8 cellular contexts compared by ENCODE assay signal in genomic region chr6:27251672-27252251, GRCh38. TPM values are rescaled to one million over a fixed set of nuclear protein-coding genes. Genes with fewer than 3 reads are reported as not detected.
DNase-seq lines count a peak whose midpoint lies in the region; ATAC-seq, FAIRE-seq and TF ChIP-seq lines count a peak whose summit lies in the region.

No MANE protein-coding gene starts in this region.

- no peaks in the 10 kb centered on the region for H3K9me3 ChIP-seq in CD8-positive, alpha-beta memory T cell (ENCODE audit: low read length)
- H3K9me3 ChIP-seq in parathyroid adenoma (ENCODE audit: control insufficient read depth, low read length) = no peaks in the 10 kb centered on the region

- TF ChIP-seq CTCF in fibroblast of villous mesenchyme (IDR thresholded peaks at IDR 0.05; ENCODE audit: insufficient read depth, low read depth, low read length) (peak; percentile 37), parathyroid adenoma (IDR thresholded peaks at IDR 0.05) (peak; percentile 73)

- H3K36me3 ChIP-seq in CD8-positive, alpha-beta memory T cell (ENCODE audit: insufficient read depth, low read length) = no peaks in the 10 kb centered on the region
- no peaks in the 10 kb centered on the region for H3K36me3 ChIP-seq in parathyroid adenoma (ENCODE audit: control insufficient read depth, insufficient read depth, low read length)

- peaks cover 31% of the 10 kb centered on the region for H3K27me3 ChIP-seq in CD8-positive, alpha-beta memory T cell (ENCODE audit: insufficient read depth, low read length, poor library complexity, severe bottlenecking)
- no peaks in the 10 kb centered on the region for H3K27me3 ChIP-seq in parathyroid adenoma (ENCODE audit: control insufficient read depth, insufficient read depth, low read length)

- POLR2A ChIA-PET in CD8-positive, alpha-beta memory T cell (lab: Charles Lee) = interaction anchor here (0.6 kb wide), 1 partner anchor 699 kb away, joined by 3 read pairs; no protein-coding TSS in a partner anchor

- H3K9me3 Mint-ChIP-seq in CD8-positive, alpha-beta memory T cell = no peaks in the 10 kb centered on the region
- no peaks in the 10 kb centered on the region for H3K9me3 Mint-ChIP-seq in activated T-helper 1 cell treated with anti-CD3 and anti-CD28 coated beads, Interleukin-12 subunit alpha, Interleukin-12 subunit beta, Interleukin-2, Interleukin-4 antibody, amounts not matched to agents 30 ng/mL and 10 ng/mL and 1 ng/mL, durations not matched to agents 14 hours and 24 hours and 36 hours

- peak; percentile 84 for ATAC-seq in GM19397 (IDR thresholded peaks at IDR 0.05; ENCODE audit: unreplicated experiment)
- ATAC-seq in HG03521 (IDR thresholded peaks at IDR 0.05; ENCODE audit: unreplicated experiment) = peak; percentile 80

- peak overlapping the region; percentile 55 for H3K4me3 ChIP-seq in CD8-positive, alpha-beta memory T cell (ENCODE audit: low read length)
- H3K4me3 ChIP-seq in fibroblast of villous mesenchyme (ENCODE audit: low read depth, low read length) = peak overlapping the region; percentile 66
- H3K4me3 ChIP-seq in parathyroid adenoma (ENCODE audit: low read depth, low read length) = peak overlapping the region; percentile 88

- H3K4me1 Mint-ChIP-seq in CD8-positive, alpha-beta memory T cell = peaks cover 7 to 18% (median 14%) of the 10 kb centered on the region in 3 donors
- peaks cover 5% of the 10 kb centered on the region for H3K4me1 Mint-ChIP-seq in activated T-helper 1 cell treated with anti-CD3 and anti-CD28 coated beads, Interleukin-12 subunit alpha, Interleukin-12 subunit beta, Interleukin-2, Interleukin-4 antibody, amounts not matched to agents 30 ng/mL and 10 ng/mL and 1 ng/mL, durations not matched to agents 14 hours and 24 hours and 36 hours (ENCODE audit: low read depth)

- peak overlapping the region; percentile 41 for H3K9ac ChIP-seq in parathyroid adenoma

- no peak for FAIRE-seq in urothelium cell line (lab: Jason Lieb, UNC)

- peak overlapping the region in 5 of 8 donors; percentile 7 to 68 (median 13) for H3K27ac Mint-ChIP-seq in CD8-positive, alpha-beta memory T cell
- H3K27ac Mint-ChIP-seq in activated T-helper 1 cell treated with anti-CD3 and anti-CD28 coated beads, Interleukin-12 subunit alpha, Interleukin-12 subunit beta, Interleukin-2, Interleukin-4 antibody, amounts not matched to agents 30 ng/mL and 10 ng/mL and 1 ng/mL, durations not matched to agents 14 hours and 24 hours and 36 hours = no peak overlapping the region

- no peaks in the 10 kb centered on the region for H3K79me2 ChIP-seq in parathyroid adenoma

- intact Hi-C loops in activated T-helper 1 cell treated with anti-CD3 and anti-CD28 coated beads, Interleukin-12 subunit alpha, Interleukin-12 subunit beta, Interleukin-2, Interleukin-4 antibody, amounts not matched to agents 30 ng/mL and 10 ng/mL and 1 ng/mL, durations not matched to agents 14 hours and 24 hours and 36 hours (cut with micrococcal nuclease) = loop anchor here (2.0 kb wide), 1 partner anchor 63 kb away; no protein-coding TSS in a partner anchor

- H3K27ac ChIP-seq in CD8-positive, alpha-beta memory T cell (ENCODE audit: low read depth, low read length) = peak overlapping the region; percentile 24
- H3K27ac ChIP-seq in parathyroid adenoma = peak overlapping the region; percentile 87

- H3K27me3 Mint-ChIP-seq in CD8-positive, alpha-beta memory T cell = peaks cover 34 to 73% of the 10 kb centered on the region in 2 donors
- peaks cover 44% of the 10 kb centered on the region for H3K27me3 Mint-ChIP-seq in activated T-helper 1 cell treated with anti-CD3 and anti-CD28 coated beads, Interleukin-12 subunit alpha, Interleukin-12 subunit beta, Interleukin-2, Interleukin-4 antibody, amounts not matched to agents 30 ng/mL and 10 ng/mL and 1 ng/mL, durations not matched to agents 14 hours and 24 hours and 36 hours (ENCODE audit: insufficient read depth)

- CTCF ChIA-PET in CD8-positive, alpha-beta memory T cell (lab: Charles Lee) = interaction anchor here (1.0 to 1.4 kb wide), 5 partner anchors 11 to 33 kb away, joined by 3 to 4 read pairs (median 3); no protein-coding TSS in a partner anchor

- peak overlapping the region; percentile 88 for H3K4me2 ChIP-seq in parathyroid adenoma (ENCODE audit: low read length)

- peak overlapping the region; percentile 82 to 94 (median 88) for H3K4me3 Mint-ChIP-seq in CD8-positive, alpha-beta memory T cell
- H3K4me3 Mint-ChIP-seq in activated T-helper 1 cell treated with anti-CD3 and anti-CD28 coated beads, Interleukin-12 subunit alpha, Interleukin-12 subunit beta, Interleukin-2, Interleukin-4 antibody, amounts not matched to agents 30 ng/mL and 10 ng/mL and 1 ng/mL, durations not matched to agents 14 hours and 24 hours and 36 hours = peak overlapping the region; percentile 87

- peaks cover 12% of the 10 kb centered on the region for H3K4me1 ChIP-seq in CD8-positive, alpha-beta memory T cell (ENCODE audit: insufficient read depth, low read length)
- no peaks in the 10 kb centered on the region for H3K4me1 ChIP-seq in parathyroid adenoma

- H2AFZ ChIP-seq in parathyroid adenoma = peak overlapping the region; percentile 83

- peak; percentile 53 to 72 (median 56) for DNase-seq in CD8-positive, alpha-beta memory T cell
- DNase-seq in OCI-M1 (lab: John Stamatoyannopoulos, UW) = peak; percentile 94
- peak; percentile 51 for DNase-seq in activated T-helper 1 cell treated with anti-CD3 and anti-CD28 coated beads, Interleukin-12 subunit alpha, Interleukin-12 subunit beta, Interleukin-2, Interleukin-4 antibody, amounts not matched to agents 30 ng/mL and 10 ng/mL and 1 ng/mL, durations not matched to agents 14 hours and 24 hours and 36 hours (ENCODE audit: low spot score)
- peak; percentile 44 for DNase-seq in fibroblast of villous mesenchyme (ENCODE audit: low read depth)
- peak; percentile 94 for DNase-seq in urothelium cell line (ENCODE audit: low spot score)

- no peaks in the 10 kb centered on the region for H3K36me3 Mint-ChIP-seq in CD8-positive, alpha-beta memory T cell
- no peaks in the 10 kb centered on the region for H3K36me3 Mint-ChIP-seq in activated T-helper 1 cell treated with anti-CD3 and anti-CD28 coated beads, Interleukin-12 subunit alpha, Interleukin-12 subunit beta, Interleukin-2, Interleukin-4 antibody, amounts not matched to agents 30 ng/mL and 10 ng/mL and 1 ng/mL, durations not matched to agents 14 hours and 24 hours and 36 hours (ENCODE audit: low read depth)

RNA-seq across cellular contexts. Expression of gene PRSS16, which starts 4.3 kb away (rescaled TPM):
- total RNA-seq in CD8-positive, alpha-beta memory T cell = under 1 TPM; 0.35 to 0.55 TPM
- 1.5 TPM for polyA plus RNA-seq in CD8-positive, alpha-beta memory T cell
- 0.13 and 0.98 TPM in 2 replicates for total RNA-seq in activated T-helper 1 cell treated with anti-CD3 and anti-CD28 coated beads, Interleukin-12 subunit alpha, Interleukin-12 subunit beta, Interleukin-2, Interleukin-4 antibody, amounts not matched to agents 30 ng/mL and 10 ng/mL and 1 ng/mL, durations not matched to agents 14 hours and 24 hours and 36 hours
- under 0.01 TPM in 1 of 2 replicates, not detected in the other for total RNA-seq in fibroblast of villous mesenchyme

Comparison
In these comparisons a context has a peak if more than half of its experiments do, and no peak if none do; other contexts are left out.
1. Peak in every context shown above with its lines: DNase-seq, ATAC-seq, H3K4me3 ChIP-seq and H3K27ac ChIP-seq.
2. DNase-seq: peak in every context shown above with its lines; median percentile 94 in OCI-M1; 94 in urothelium cell line; 56 in CD8-positive, alpha-beta memory T cell; 51 in activated T-helper 1 cell treated with anti-CD3 and anti-CD28 coated beads, Interleukin-12 subunit alpha, Interleukin-12 subunit beta, Interleukin-2, Interleukin-4 antibody, amounts not matched to agents 30 ng/mL and 10 ng/mL and 1 ng/mL, durations not matched to agents 14 hours and 24 hours and 36 hours; 44 in fibroblast of villous mesenchyme.